29 cellular contexts compared by ENCODE assay signal in genomic region chr5:123217183-123217582, GRCh38.
"Had no signal": no experiment of that assay in that cellular context is flagged by ENCODE, and none has a peak within 500 bp of the region (broad histone marks: within the 10 kb centered on the region; RNA-seq: fewer than 3 reads in every experiment).

No MANE protein-coding gene starts in this region.

- H3K4me1 ChIP-seq: adrenal gland had no signal

- DNase-seq: activated B cell treated with CpG ODN at 0.5 μM for 24 hours; activated CD4-positive, alpha-beta T cell treated with anti-CD3 and anti-CD28 coated beads for 48 hours; activated CD4-positive, alpha-beta T cell treated with anti-CD3 and anti-CD28 coated beads, Interleukin-2, amount 50 U/mL, for 1 hour; activated CD4-positive, alpha-beta T cell treated with anti-CD3 and anti-CD28 coated beads, Interleukin-2, amount 50 U/mL, for 48 hours; activated CD8-positive, alpha-beta memory T cell treated with anti-CD3 and anti-CD28 coated beads for 24 hours; activated CD8-positive, alpha-beta T cell treated with anti-CD3 and anti-CD28 coated beads for 36 hours; activated effector memory CD4-positive, alpha-beta T cell treated with anti-CD3 and anti-CD28 coated beads, Interleukin-2, amount 50 U/mL, for 16 hours; activated naive CD4-positive, alpha-beta T cell treated with anti-CD3 and anti-CD28 coated beads for 36 hours; activated naive CD8-positive, alpha-beta T cell treated with anti-CD3 and anti-CD28 coated beads for 36 hours; activated naive CD8-positive, alpha-beta T cell treated with anti-CD3 and anti-CD28 coated beads, Interleukin-2, amount 50 U/mL, for 24 hours; activated T-cell treated with anti-CD3 and anti-CD28 coated beads, Interleukin-2, amount 50 U/mL, for 4 hours; adrenal gland; amygdala; brain microvascular endothelial cell; cortex of kidney; dermis blood vessel endothelial cell; effector CD4-positive, alpha-beta T cell; effector memory CD8-positive, alpha-beta T cell; erythroblast; foreskin melanocyte; heart right ventricle; T-helper 1 cell; T-helper 17 cell; T1000 had no signal

- H3K27me3 ChIP-seq: adrenal gland, brain microvascular endothelial cell, esophagus muscularis mucosa, gastroesophageal sphincter, heart right ventricle had no signal

- ATAC-seq: activated CD4-positive, CD25-positive, alpha-beta regulatory T cell treated with anti-CD3 and anti-CD28 coated beads, Interleukin-2, amount 50 U/mL, for 24 hours; activated CD8-positive, alpha-beta T cell treated with anti-CD3 and anti-CD28 coated beads for 36 hours; activated naive CD8-positive, alpha-beta T cell treated with anti-CD3 and anti-CD28 coated beads, Interleukin-2, amount 50 U/mL, for 24 hours; activated T-cell treated with anti-CD3 and anti-CD28 coated beads, Interleukin-2, amount 50 U/mL, for 4 hours; activated T-helper 17 cell treated with anti-CD3 and anti-CD28 coated beads, Interleukin-2, amount 50 U/mL, for 72 hours; effector memory CD8-positive, alpha-beta T cell; gastroesophageal sphincter; heart right ventricle; T-helper 17 cell had no signal

- H3K9me3 ChIP-seq: adrenal gland, esophagus muscularis mucosa, gastroesophageal sphincter, heart right ventricle had no signal

- H3K36me3 ChIP-seq: adrenal gland, brain microvascular endothelial cell, esophagus muscularis mucosa, gastroesophageal sphincter, heart right ventricle, WERI-Rb-1 had no signal

- H3K27ac ChIP-seq: adrenal gland, brain microvascular endothelial cell, esophagus muscularis mucosa, gastroesophageal sphincter, heart right ventricle, WERI-Rb-1 had no signal

- H3K4me3 ChIP-seq: adrenal gland, esophagus muscularis mucosa, gastroesophageal sphincter, heart right ventricle had no signal
